9 cellular contexts compared by ENCODE assay signal in genomic region chr13:23610187-23610576, GRCh38. TPM values are rescaled to one million over a fixed set of nuclear protein-coding genes. Genes with fewer than 3 reads are reported as not detected.
A peak's percentile ranks its signal among the peaks of the same experiment; 100 is the strongest.
DNase-seq lines count a peak whose midpoint lies in the region; ATAC-seq, FAIRE-seq and TF ChIP-seq lines count a peak whose summit lies in the region.
"Had no signal": no experiment of that assay in that cellular context is flagged by ENCODE, and none has a peak within 500 bp of the region (broad histone marks: within the 10 kb centered on the region; RNA-seq: fewer than 3 reads in every experiment).

No MANE protein-coding gene starts in this region.

- H3K9me3 Mint-ChIP-seq in HFFc6, result no peaks in the 10 kb centered on the region
- no peaks in the 10 kb centered on the region for H3K9me3 Mint-ChIP-seq in natural killer cell treated with Interleukin-12 subunit alpha and Interleukin-12 subunit beta and Interleukin-15 and Interleukin-18, amount 100 ng/mL, for 72 hours

- TF ChIP-seq POLR2A in H1 (IDR thresholded peaks at IDR 0.05; ENCODE audit: control extremely low read depth in 1 of 2, low read depth in 2 of 2, low read length in 2 of 2) (no peak), H54 (IDR thresholded peaks at IDR 0.05; ENCODE audit: low read depth, low read length) (no peak)

- H2BK20ac ChIP-seq in H1 (ENCODE audit: low read length), result no peak overlapping the region

- FAIRE-seq in H1 (lab: Jason Lieb, UNC) (peak; percentile 19), H54 (lab: Jason Lieb, UNC) (no peak)

- no peak overlapping the region for H3K14ac ChIP-seq in H1 (ENCODE audit: insufficient read length)

- no peak overlapping the region for H3K18ac ChIP-seq in H1 (ENCODE audit: extremely low read depth, low read length)

- no peaks in the 10 kb centered on the region for H4K20me1 ChIP-seq in BLaER1 treated with 17β-estradiol and CSF1 and Interleukin-3, amounts not matched to agents 10 nM and 100 nM
- H4K20me1 ChIP-seq in H1 (replicated peaks in 1 of 2; ENCODE audit: control insufficient read depth in 1 of 2, insufficient read depth in 2 of 2, low read length in 2 of 2), result no peaks in the 10 kb centered on the region

- H2BK15ac ChIP-seq in H1 (ENCODE audit: low read length), result no peak overlapping the region

- no peaks in the 10 kb centered on the region for H3K36me3 Mint-ChIP-seq in HFFc6 (ENCODE audit: low read depth)
- no peaks in the 10 kb centered on the region for H3K36me3 Mint-ChIP-seq in natural killer cell treated with Interleukin-12 subunit alpha and Interleukin-12 subunit beta and Interleukin-15 and Interleukin-18, amount 100 ng/mL, for 72 hours

- peak overlapping the region in 2 of 10 experiments; percentile 13 to 18; a peak in 3 of 20 replicates for H3K4me3 ChIP-seq in BLaER1 treated with 17β-estradiol and CSF1 and Interleukin-3, amounts not matched to agents 10 nM and 100 nM
- H3K4me3 ChIP-seq in H1 (ENCODE audit: extremely low read depth in 1 of 4, insufficient read depth in 2 of 4, low read depth in 3 of 4, low read length in 4 of 4), result no peak overlapping the region

- H3K79me1 ChIP-seq in H1 (ENCODE audit: low read depth, low read length), result no peaks in the 10 kb centered on the region

- H3K27me3 Mint-ChIP-seq in HFFc6 (ENCODE audit: insufficient read depth), result no peaks in the 10 kb centered on the region; the same call in 1 of the 2 replicates
- peaks cover 15 to 18% of the 10 kb centered on the region in 2 donors for H3K27me3 Mint-ChIP-seq in natural killer cell treated with Interleukin-12 subunit alpha and Interleukin-12 subunit beta and Interleukin-15 and Interleukin-18, amount 100 ng/mL, for 72 hours

- H4K91ac ChIP-seq in H1 (replicated peaks; ENCODE audit: insufficient read length, low read length), result no peak overlapping the region

- no peak for TF ChIP-seq EP300 in H1 (IDR thresholded peaks at IDR 0.05; ENCODE audit: borderline replicate concordance in 1 of 2, low read depth in 2 of 2, low read length in 2 of 2)

- peak overlapping the region; percentile 51 to 87 (median 75) for H3K4me2 ChIP-seq in BLaER1 treated with 17β-estradiol and CSF1 and Interleukin-3, amounts not matched to agents 10 nM and 100 nM
- no peak overlapping the region for H3K4me2 ChIP-seq in H1 (ENCODE audit: insufficient read depth in 1 of 2, low read depth in 2 of 2, low read length in 2 of 2)

- no peak for ATAC-seq in natural killer cell treated with Interleukin-12 subunit alpha and Interleukin-12 subunit beta and Interleukin-15 and Interleukin-18, amount 100 ng/mL, for 72 hours
- ATAC-seq in HG02642 (IDR thresholded peaks at IDR 0.05; ENCODE audit: poor library complexity, unreplicated experiment) (no peak), HG03521 (IDR thresholded peaks at IDR 0.05; ENCODE audit: unreplicated experiment) (no peak)

- H2BK12ac ChIP-seq in H1 (ENCODE audit: low read depth, low read length), result no peak overlapping the region

- TF ChIP-seq RAD21 in H1 (IDR thresholded peaks at IDR 0.05 in 1 of 2, conservative IDR thresholded peaks at IDR 0.05 in 1 of 2; ENCODE audit: low read depth in 2 of 2, low read length in 2 of 2), result no peak

- peaks cover 18 to 33% (median 25%) of the 10 kb centered on the region in 10 experiments for H3K4me1 ChIP-seq in BLaER1 treated with 17β-estradiol and CSF1 and Interleukin-3, amounts not matched to agents 10 nM and 100 nM
- H3K4me1 ChIP-seq in H1 (replicated peaks in 1 of 4; ENCODE audit: control insufficient read depth in 3 of 4, insufficient read depth in 4 of 4, low read length in 3 of 4), result peaks cover 0 to 5% (median 2%) of the 10 kb centered on the region in 4 experiments; a peak in 3 of 7 replicates

- no peak overlapping the region for H4K5ac ChIP-seq in H1 (ENCODE audit: insufficient read length, low read depth, low read length)

- H3K23me2 ChIP-seq in H1 (ENCODE audit: low read depth, low read length), result no peaks in the 10 kb centered on the region

- no peaks in the 10 kb centered on the region for H3K9me3 ChIP-seq in BLaER1 treated with 17β-estradiol and CSF1 and Interleukin-3, amounts not matched to agents 10 nM and 100 nM (replicated peaks in 1 of 11)
- no peaks in the 10 kb centered on the region for H3K9me3 ChIP-seq in H1 (ENCODE audit: insufficient read depth in 2 of 2, low read depth in 1 of 2, low read length in 1 of 2)

- peak overlapping the region; percentile 54 for H3K56ac ChIP-seq in H1 (replicated peaks; ENCODE audit: insufficient read length, low read depth, low read length)

- peaks cover 0 to 1% (median 0%) of the 10 kb centered on the region in 11 experiments; a peak in 1 of 22 replicates for H3K27me3 ChIP-seq in BLaER1 treated with 17β-estradiol and CSF1 and Interleukin-3, amounts not matched to agents 10 nM and 100 nM
- no peaks in the 10 kb centered on the region; a peak in 1 of 7 replicates for H3K27me3 ChIP-seq in H1 (replicated peaks in 1 of 4; ENCODE audit: control insufficient read depth in 3 of 4, extremely low read depth in 1 of 4, insufficient read depth in 3 of 4, low read length in 3 of 4)

- H4K8ac ChIP-seq in H1 (ENCODE audit: extremely low read depth, insufficient read depth, low read length), result no peak overlapping the region

- H2BK120ac ChIP-seq in H1 (replicated peaks; ENCODE audit: low read depth, low read length), result peak overlapping the region; percentile 55

- WGBS in H1 (ENCODE audit: extremely low coverage in 1 of 2, insufficient coverage in 1 of 2, insufficient read length in 1 of 2, insufficient replicate concordance in 2 of 2, low coverage in 1 of 2, low lambda C conversion rate in 2 of 2, missing lambda C conversion rate in 1 of 2), 2 experiments, result 88% methylated on average over 1 of the region's 1 CpG; no CpG with 5 or more reads in 1 of the 2 experiments

- no peak overlapping the region for H2BK5ac ChIP-seq in H1 (ENCODE audit: low read depth, low read length)

- peak overlapping the region; percentile 93 for H3K27ac Mint-ChIP-seq in HFFc6
- peak overlapping the region; percentile 61 to 68 for H3K27ac Mint-ChIP-seq in natural killer cell treated with Interleukin-12 subunit alpha and Interleukin-12 subunit beta and Interleukin-15 and Interleukin-18, amount 100 ng/mL, for 72 hours

- POLR2A ChIA-PET in H1 (lab: Charles Lee; ENCODE audit: partially characterized antibody), result no interaction called here

- H3K4ac ChIP-seq in H1 (replicated peaks; ENCODE audit: insufficient read length, low read depth, low read length), result no peak overlapping the region

- CTCF ChIA-PET in H1 (lab: Charles Lee; ENCODE audit: partially characterized antibody), result no interaction called here

- no peak for TF ChIP-seq CTCF in HFFc6 (IDR thresholded peaks at IDR 0.05)
- TF ChIP-seq CTCF in H1 (IDR thresholded peaks at IDR 0.05; ENCODE audit: control extremely low read depth in 1 of 3, insufficient read depth in 1 of 3, low read depth in 1 of 3, low read length in 3 of 3), result no peak

- H3K4me1 Mint-ChIP-seq in HFFc6 (ENCODE audit: low read depth), result peaks cover 37% of the 10 kb centered on the region
- peaks cover 12 to 19% of the 10 kb centered on the region in 2 donors for H3K4me1 Mint-ChIP-seq in natural killer cell treated with Interleukin-12 subunit alpha and Interleukin-12 subunit beta and Interleukin-15 and Interleukin-18, amount 100 ng/mL, for 72 hours (ENCODE audit: low read depth in 2 of 2)

- peak overlapping the region in 2 of 11 experiments; percentile 13 to 46; a peak in 5 of 22 replicates for H3K9ac ChIP-seq in BLaER1 treated with 17β-estradiol and CSF1 and Interleukin-3, amounts not matched to agents 10 nM and 100 nM
- no peak overlapping the region for H3K9ac ChIP-seq in H1 (replicated peaks in 1 of 4; ENCODE audit: extremely low read depth in 1 of 4, low read depth in 3 of 4, low read length in 3 of 4)

- H3K79me2 ChIP-seq in H1 (ENCODE audit: control insufficient read depth in 1 of 2, insufficient read depth in 2 of 2, low read length in 2 of 2), result no peaks in the 10 kb centered on the region

- H3K36me3 ChIP-seq in BLaER1 treated with 17β-estradiol and CSF1 and Interleukin-3, amounts not matched to agents 10 nM and 100 nM, result no peaks in the 10 kb centered on the region
- H3K36me3 ChIP-seq in H1 (ENCODE audit: control insufficient read depth in 2 of 4, insufficient read depth in 4 of 4, low read length in 3 of 4), result no peaks in the 10 kb centered on the region

- DNase-seq in HFFc6 (no peak), H1 (ENCODE audit: low read depth in 1 of 2, low spot score in 2 of 2) (no peak), NCI-H526 (lab: John Stamatoyannopoulos, UW) (no peak), H54 (ENCODE audit: insufficient read length, low spot score) (no peak)
- DNase-seq in natural killer cell treated with Interleukin-12 subunit alpha and Interleukin-12 subunit beta and Interleukin-15 and Interleukin-18, amount 100 ng/mL, for 72 hours (ENCODE audit: low spot score), result no peak
- DNase-seq: DMS153 had no signal

- peak overlapping the region in 4 of 11 experiments; percentile 17 to 55 (median 40); a peak in 8 of 22 replicates for H3K27ac ChIP-seq in BLaER1 treated with 17β-estradiol and CSF1 and Interleukin-3, amounts not matched to agents 10 nM and 100 nM
- no peak overlapping the region for H3K27ac ChIP-seq in H1 (ENCODE audit: low read depth, low read length)

- no peak overlapping the region for H3K23ac ChIP-seq in H1 (ENCODE audit: insufficient read length)

- no peak overlapping the region for H2AK5ac ChIP-seq in H1 (ENCODE audit: low read depth, low read length)

- H2AFZ ChIP-seq in H1 (ENCODE audit: low read length), result 0 out of 2 replicates have a peak overlapping the region, but pooled peaks have one; percentile 54

- peak overlapping the region; percentile 78 for H3K4me3 Mint-ChIP-seq in HFFc6
- peak overlapping the region; percentile 65 for H3K4me3 Mint-ChIP-seq in natural killer cell treated with Interleukin-12 subunit alpha and Interleukin-12 subunit beta and Interleukin-15 and Interleukin-18, amount 100 ng/mL, for 72 hours

TF ChIP-seq in H1, 55 proteins besides CTCF, POLR2A, EP300 and RAD21 (continues in another document):
- TF ChIP-seq BACH1 (IDR thresholded peaks at IDR 0.05; ENCODE audit: low read length) (no peak), BCL11A (IDR thresholded peaks at IDR 0.05; ENCODE audit: low read depth in 2 of 2, low read length in 2 of 2) (no peak), ZNF274 (IDR thresholded peaks at IDR 0.05; ENCODE audit: borderline replicate concordance, extremely low read depth, low read length) (no peak)

RNA-seq across cellular contexts. Expression of gene TNFRSF19, which starts 40.0 kb away (rescaled TPM):
- 10 to 100 TPM in 1 of 6 experiments, 1 to 10 TPM in 5; 5.9 to 10.1 (median 8.7) TPM for total RNA-seq in HFFc6 (2021; fragmentation: NEBNext Ultra II Directional; extraction: Animal tissue kit (Norgen Biotek cat#: 25700))
- 0.50 and 0.57 TPM in 2 replicates for total RNA-seq in H1 (2021; fragmentation: NEBNext Ultra II Directional; extraction: Animal tissue kit (Norgen Biotek cat#: 25700))
- 0.95 and 1.8 TPM in 2 replicates for polyA plus RNA-seq in H1 (2011; rRNA removed)
- polyA plus RNA-seq in H1 (2011; cell fraction: cytosol; rRNA removed), result 1.5 TPM
- polyA plus RNA-seq in H1 (2011; cell fraction: nucleus; rRNA removed), result 1.4 TPM
- 1.1 to 1.4 TPM (median 1.2 TPM) in 4 replicates for polyA plus RNA-seq in H1 (2012, experiment 1 of 2)
- 0.22 TPM for polyA plus RNA-seq in H1 (2012, experiment 2 of 2)
- polyA plus RNA-seq in H1 (2013, experiment 1 of 2), result 0.20 TPM
- 0.15 TPM for polyA plus RNA-seq in H1 (2013, experiment 2 of 2)
- polyA minus RNA-seq in H1 (2011; rRNA and poly(A)+ RNA removed), result 2.2 and 3.3 TPM in 2 replicates
- polyA minus RNA-seq in H1 (2011; cell fraction: cytosol; rRNA and poly(A)+ RNA removed), result 2.3 TPM
- 1.1 TPM for polyA minus RNA-seq in H1 (2011; cell fraction: nucleus; rRNA and poly(A)+ RNA removed)
- under 1 TPM; 0.14 to 0.17 TPM for total RNA-seq in natural killer cell treated with Interleukin-12 subunit alpha and Interleukin-12 subunit beta and Interleukin-15 and Interleukin-18, amount 100 ng/mL, for 72 hours

Comparison
In these comparisons a context has a peak if more than half of its experiments do, and no peak if none do; other contexts are left out.
1. H3K4me2 ChIP-seq: peak in BLaER1 treated with 17β-estradiol and CSF1 and Interleukin-3, amounts not matched to agents 10 nM and 100 nM (11 of 11); none in H1 (0 of 2).